Comparison of ENCODE assay signal across 10 cellular contexts in the genomic region with DNA sequence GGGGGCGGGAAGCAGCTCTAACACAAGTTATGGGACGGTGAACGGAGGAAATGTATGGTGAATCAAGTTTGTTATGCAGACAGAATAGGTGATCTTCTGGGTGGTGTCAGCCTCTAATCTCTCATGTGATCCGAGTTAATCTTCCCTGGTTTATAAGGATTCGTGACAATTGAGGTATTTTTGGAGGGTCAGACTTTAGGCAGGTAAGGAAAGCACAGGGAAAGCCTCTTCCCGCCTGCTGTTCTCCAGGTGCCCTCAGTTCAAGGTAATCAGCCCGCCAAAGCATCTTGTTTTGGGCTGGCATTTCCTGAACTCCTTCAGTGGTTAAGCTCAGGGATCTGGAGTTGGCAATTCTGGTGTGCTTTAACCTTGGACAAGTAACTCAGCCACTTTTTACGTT. TPM values are rescaled to one million over a fixed set of nuclear protein-coding genes. Genes with fewer than 3 reads are reported as not detected.
DNase-seq lines count a peak whose midpoint lies in the region; ATAC-seq, FAIRE-seq and TF ChIP-seq lines count a peak whose summit lies in the region.
"Had no signal": no experiment of that assay in that cellular context is flagged by ENCODE, and none has a peak within 500 bp of the region (broad histone marks: within the 10 kb centered on the region; RNA-seq: fewer than 3 reads in every experiment).

No MANE protein-coding gene starts in this region.

- H3K18ac ChIP-seq in H1 (ENCODE audit: extremely low read depth, low read length), result no peak overlapping the region
- no peak overlapping the region for H3K18ac ChIP-seq in neuronal stem cell (ENCODE audit: low read length)

- no peak overlapping the region for H2BK20ac ChIP-seq in H1 (ENCODE audit: low read length)

- no peak overlapping the region for H3K23ac ChIP-seq in H1 (ENCODE audit: insufficient read length)
- no peak overlapping the region for H3K23ac ChIP-seq in neuronal stem cell (ENCODE audit: low read depth, low read length, poor library complexity)

- H3K14ac ChIP-seq in H1 (ENCODE audit: insufficient read length) (no peak overlapping the region), neuronal stem cell (ENCODE audit: low read length) (no peak overlapping the region)

- no peak for TF ChIP-seq CTCF in LNCaP clone FGC (IDR thresholded peaks at IDR 0.05; ENCODE audit: control insufficient read depth, extremely low read depth, insufficient read depth)
- TF ChIP-seq CTCF in H1 (IDR thresholded peaks at IDR 0.05; ENCODE audit: control extremely low read depth in 1 of 3, insufficient read depth in 1 of 3, low read depth in 1 of 3, low read length in 3 of 3), result no peak

- H3K79me2 ChIP-seq in H1 (ENCODE audit: control insufficient read depth in 1 of 2, insufficient read depth in 2 of 2, low read length in 2 of 2), result peaks cover 28 to 69% of the 10 kb centered on the region in 2 experiments

- no peak overlapping the region for H2BK5ac ChIP-seq in H1 (ENCODE audit: low read depth, low read length)
- H2BK5ac ChIP-seq in neuronal stem cell (ENCODE audit: low read length), result no peak overlapping the region

- DNase-seq in LNCaP clone FGC (ENCODE audit: low read depth), result no peak
- no peak for DNase-seq in H1 (ENCODE audit: low read depth in 1 of 2, low spot score in 2 of 2)
- no peak for DNase-seq in neuronal stem cell (ENCODE audit: low spot score)
- DNase-seq in D341Med (ENCODE audit: low spot score), result no peak
- DNase-seq in KG1 (lab: John Stamatoyannopoulos, UW), result no peak
- DNase-seq in DMS 273 treated with DMSO at 0.1 percent for 48 hours (lab: John Stamatoyannopoulos, UW), result no peak
- DNase-seq: activated CD4-positive, alpha-beta T cell treated with anti-CD3 and anti-CD28 coated beads for 1 hour; GDM1 had no signal

- H4K20me1 ChIP-seq in BLaER1 (peaks cover 23% of the 10 kb centered on the region), H1 (replicated peaks in 1 of 2; ENCODE audit: control insufficient read depth in 1 of 2, insufficient read depth in 2 of 2, low read length in 2 of 2) (peaks cover 4 to 6% of the 10 kb centered on the region in 2 experiments)

- H2BK15ac ChIP-seq in H1 (ENCODE audit: low read length) (no peak overlapping the region), neuronal stem cell (ENCODE audit: low read length) (no peak overlapping the region)

- H3K4ac ChIP-seq in H1 (replicated peaks; ENCODE audit: insufficient read length, low read depth, low read length) (no peak overlapping the region), neuronal stem cell (ENCODE audit: low read length) (no peak overlapping the region)

- TF ChIP-seq RAD21 in H1 (IDR thresholded peaks at IDR 0.05 in 1 of 2, conservative IDR thresholded peaks at IDR 0.05 in 1 of 2; ENCODE audit: low read depth in 2 of 2, low read length in 2 of 2), result no peak

- H4K91ac ChIP-seq in H1 (replicated peaks; ENCODE audit: insufficient read length, low read length) (no peak overlapping the region), neuronal stem cell (ENCODE audit: low read depth, low read length, poor library complexity) (no peak overlapping the region)

- 77% methylated on average over 8 of the region's 8 CpGs; no CpG with 5 or more reads in 1 of the 2 experiments for WGBS in H1 (ENCODE audit: extremely low coverage in 1 of 2, insufficient coverage in 1 of 2, insufficient read length in 1 of 2, insufficient replicate concordance in 2 of 2, low coverage in 1 of 2, low lambda C conversion rate in 2 of 2, missing lambda C conversion rate in 1 of 2), 2 experiments
- no CpG with 5 or more reads among the region's 8 CpGs for WGBS in neuronal stem cell (ENCODE audit: extremely low coverage in 2 of 2, insufficient read length in 2 of 2, insufficient replicate concordance in 1 of 2), 2 donors

- H4K5ac ChIP-seq in H1 (ENCODE audit: insufficient read length, low read depth, low read length), result no peak overlapping the region

- H3K23me2 ChIP-seq in H1 (ENCODE audit: low read depth, low read length), result peaks cover 3% of the 10 kb centered on the region

- H3K9ac ChIP-seq in BLaER1, result peak overlapping the region; percentile 82; the same call in 1 of the 2 replicates
- H3K9ac ChIP-seq in H1 (replicated peaks in 1 of 4; ENCODE audit: extremely low read depth in 1 of 4, low read depth in 3 of 4, low read length in 3 of 4), result peak overlapping the region in 3 of 4 experiments; percentile 6 to 97 (median 57); a peak in 5 of 7 replicates
- no peak overlapping the region for H3K9ac ChIP-seq in neuronal stem cell (ENCODE audit: low read depth, low read length, poor library complexity)

- H2BK120ac ChIP-seq in H1 (replicated peaks; ENCODE audit: low read depth, low read length), result no peak overlapping the region
- no peak overlapping the region for H2BK120ac ChIP-seq in neuronal stem cell (ENCODE audit: low read depth, low read length)

- CTCF ChIA-PET in H1 (lab: Charles Lee; ENCODE audit: partially characterized antibody), result no interaction called here

- TF ChIP-seq POLR2A in H1 (IDR thresholded peaks at IDR 0.05; ENCODE audit: control extremely low read depth in 1 of 2, low read depth in 2 of 2, low read length in 2 of 2), result no peak

- H3K4me1 ChIP-seq in BLaER1 (peaks cover 39% of the 10 kb centered on the region), H1 (replicated peaks in 1 of 4; ENCODE audit: control insufficient read depth in 3 of 4, insufficient read depth in 4 of 4, low read length in 3 of 4) (peaks cover 3 to 7% (median 4%) of the 10 kb centered on the region in 4 experiments; a peak in 5 of 7 replicates), neuronal stem cell (ENCODE audit: control insufficient read depth in 2 of 2, insufficient read depth in 1 of 2, low read depth in 1 of 2, low read length in 2 of 2) (peaks cover 5 to 11% of the 10 kb centered on the region in 2 donors)

- H4K8ac ChIP-seq in H1 (ENCODE audit: extremely low read depth, insufficient read depth, low read length) (no peak overlapping the region), neuronal stem cell (ENCODE audit: low read depth, low read length) (no peak overlapping the region)

- H3K4me3 ChIP-seq in BLaER1, result peak overlapping the region; percentile 81
- peak overlapping the region; percentile 90 for H3K4me3 ChIP-seq in LNCaP clone FGC (ENCODE audit: low read depth, low read length)
- peak overlapping the region; percentile 88 to 99 (median 98) for H3K4me3 ChIP-seq in H1 (ENCODE audit: extremely low read depth in 1 of 4, insufficient read depth in 2 of 4, low read depth in 3 of 4, low read length in 4 of 4)
- peak overlapping the region; percentile 34 to 99 for H3K4me3 ChIP-seq in neuronal stem cell (ENCODE audit: low read length in 2 of 2)

- POLR2A ChIA-PET in H1 (lab: Charles Lee; ENCODE audit: partially characterized antibody), result interaction anchor here (1.4 to 3.1 kb wide), 3 partner anchors 18 to 34 kb away, joined by 3 to 10 read pairs (median 4); a partner anchor contains a TSS

- H2AFZ ChIP-seq in H1 (ENCODE audit: low read length), result no peak overlapping the region
- H2AFZ ChIP-seq in neuronal stem cell (ENCODE audit: low read length), result no peak overlapping the region

- TF ChIP-seq EP300 in H1 (IDR thresholded peaks at IDR 0.05; ENCODE audit: borderline replicate concordance in 1 of 2, low read depth in 2 of 2, low read length in 2 of 2), result no peak

- H3K4me2 ChIP-seq in BLaER1 (peak overlapping the region; percentile 78), H1 (ENCODE audit: insufficient read depth in 1 of 2, low read depth in 2 of 2, low read length in 2 of 2) (peak overlapping the region; percentile 97), neuronal stem cell (ENCODE audit: insufficient read depth, low read length, poor library complexity, severe bottlenecking) (peak overlapping the region; percentile 45)

- H3K9me3 ChIP-seq in BLaER1 (no peaks in the 10 kb centered on the region), H1 (ENCODE audit: insufficient read depth in 2 of 2, low read depth in 1 of 2, low read length in 1 of 2) (no peaks in the 10 kb centered on the region), neuronal stem cell (replicated peaks in 1 of 2; ENCODE audit: control insufficient read depth in 2 of 2, insufficient read depth in 1 of 2, low read depth in 1 of 2, low read length in 2 of 2) (no peaks in the 10 kb centered on the region)

- H2BK12ac ChIP-seq in H1 (ENCODE audit: low read depth, low read length) (no peak overlapping the region), neuronal stem cell (ENCODE audit: low read length) (no peak overlapping the region)

- FAIRE-seq in H1 (lab: Jason Lieb, UNC), result no peak

- H3K36me3 ChIP-seq in BLaER1 (peaks cover 56% of the 10 kb centered on the region), H1 (ENCODE audit: control insufficient read depth in 2 of 4, insufficient read depth in 4 of 4, low read length in 3 of 4) (peaks cover 25 to 50% (median 46%) of the 10 kb centered on the region in 4 experiments), neuronal stem cell (replicated peaks in 1 of 2; ENCODE audit: control insufficient read depth in 2 of 2, insufficient read depth in 2 of 2, low read length in 2 of 2) (peaks cover 34 to 73% of the 10 kb centered on the region in 2 donors)

- no peak overlapping the region for H3K27ac ChIP-seq in BLaER1
- no peak overlapping the region for H3K27ac ChIP-seq in H1 (ENCODE audit: low read depth, low read length)
- H3K27ac ChIP-seq in neuronal stem cell (replicated peaks; ENCODE audit: low read length), result no peak overlapping the region

- H2AK5ac ChIP-seq in H1 (ENCODE audit: low read depth, low read length) (no peak overlapping the region), neuronal stem cell (ENCODE audit: low read depth, low read length) (no peak overlapping the region)

- ATAC-seq in GM21447 (IDR thresholded peaks at IDR 0.05; ENCODE audit: unreplicated experiment), result no peak

- no peak overlapping the region for H3K56ac ChIP-seq in H1 (replicated peaks; ENCODE audit: insufficient read length, low read depth, low read length)

- H3K27me3 ChIP-seq in BLaER1, result no peaks in the 10 kb centered on the region
- no peaks in the 10 kb centered on the region for H3K27me3 ChIP-seq in H1 (replicated peaks in 1 of 4; ENCODE audit: control insufficient read depth in 3 of 4, extremely low read depth in 1 of 4, insufficient read depth in 3 of 4, low read length in 3 of 4)
- no peaks in the 10 kb centered on the region for H3K27me3 ChIP-seq in neuronal stem cell (ENCODE audit: control insufficient read depth in 3 of 3, insufficient read depth in 3 of 3, low read depth in 1 of 3, low read length in 3 of 3)

- peaks cover 10% of the 10 kb centered on the region for H3K79me1 ChIP-seq in H1 (ENCODE audit: low read depth, low read length)
- H3K79me1 ChIP-seq in neuronal stem cell (ENCODE audit: low read depth, low read length), result peaks cover 9% of the 10 kb centered on the region

RNA-seq across cellular contexts. Expression of a gene that starts 1.2 kb away (rescaled TPM):
- total RNA-seq in H1 (2021; fragmentation: NEBNext Ultra II Directional; extraction: Animal tissue kit (Norgen Biotek cat#: 25700)), result 56.4 and 59.4 TPM in 2 replicates
- polyA plus RNA-seq in H1 (2011; rRNA removed), result 78.8 and 83.5 TPM in 2 replicates
- 65.3 TPM for polyA plus RNA-seq in H1 (2011; cell fraction: cytosol; rRNA removed)
- polyA plus RNA-seq in H1 (2011; cell fraction: nucleus; rRNA removed), result 62.6 TPM
- polyA plus RNA-seq in H1 (2012, experiment 1 of 2), result 47.0 to 68.1 TPM (median 61.5 TPM) in 4 replicates
- polyA plus RNA-seq in H1 (2012, experiment 2 of 2), result 10.2 TPM
- polyA plus RNA-seq in H1 (2013, experiment 1 of 2), result 36.8 TPM
- 34.7 TPM for polyA plus RNA-seq in H1 (2013, experiment 2 of 2)
- polyA minus RNA-seq in H1 (2011; rRNA and poly(A)+ RNA removed), result 191 and 211 TPM in 2 replicates
- polyA minus RNA-seq in H1 (2011; cell fraction: cytosol; rRNA and poly(A)+ RNA removed), result 55.7 TPM
- polyA minus RNA-seq in H1 (2011; cell fraction: nucleus; rRNA and poly(A)+ RNA removed), result 60.1 TPM
- polyA plus RNA-seq in neuronal stem cell (2013, experiment 1 of 2), result 28.7 TPM
- polyA plus RNA-seq in neuronal stem cell (2013, experiment 2 of 2), result 29.5 TPM

RNA-seq across cellular contexts. Expression of a gene that starts 1.6 kb away (rescaled TPM):
- total RNA-seq in H1 (2021; fragmentation: NEBNext Ultra II Directional; extraction: Animal tissue kit (Norgen Biotek cat#: 25700)), result 84.8 and 90.8 TPM in 2 replicates
- 37.5 and 45.8 TPM in 2 replicates for polyA plus RNA-seq in H1 (2011; rRNA removed)
- 58.8 TPM for polyA plus RNA-seq in H1 (2011; cell fraction: cytosol; rRNA removed)
- 25.7 TPM for polyA plus RNA-seq in H1 (2011; cell fraction: nucleus; rRNA removed)
- 50.7 to 74.2 TPM (median 56.9 TPM) in 4 replicates for polyA plus RNA-seq in H1 (2012, experiment 1 of 2)
- 17.7 TPM for polyA plus RNA-seq in H1 (2012, experiment 2 of 2)
- polyA plus RNA-seq in H1 (2013, experiment 1 of 2), result 69.7 TPM
- 71.0 TPM for polyA plus RNA-seq in H1 (2013, experiment 2 of 2)
- 50.4 and 52.9 TPM in 2 replicates for polyA minus RNA-seq in H1 (2011; rRNA and poly(A)+ RNA removed)
- 36.8 TPM for polyA minus RNA-seq in H1 (2011; cell fraction: cytosol; rRNA and poly(A)+ RNA removed)
- 25.2 TPM for polyA minus RNA-seq in H1 (2011; cell fraction: nucleus; rRNA and poly(A)+ RNA removed)
- 113 TPM for polyA plus RNA-seq in neuronal stem cell (2013, experiment 1 of 2)
- 109 TPM for polyA plus RNA-seq in neuronal stem cell (2013, experiment 2 of 2)

RNA-seq across cellular contexts. Expression of a gene that starts 18.4 kb away (rescaled TPM):
- total RNA-seq in H1 (2021; fragmentation: NEBNext Ultra II Directional; extraction: Animal tissue kit (Norgen Biotek cat#: 25700)), result not detected in 2 replicates
- not detected in 2 replicates for polyA plus RNA-seq in H1 (2011; rRNA removed)
- polyA plus RNA-seq in H1 (2011; cell fraction: cytosol; rRNA removed), result not detected
- polyA plus RNA-seq in H1 (2011; cell fraction: nucleus; rRNA removed), result not detected
- not detected in 4 replicates for polyA plus RNA-seq in H1 (2012, experiment 1 of 2)
- polyA plus RNA-seq in H1 (2012, experiment 2 of 2), result not detected
- polyA plus RNA-seq in H1 (2013, experiment 1 of 2), result 0.04 TPM
- polyA plus RNA-seq in H1 (2013, experiment 2 of 2), result 0.02 TPM
- polyA minus RNA-seq in H1 (2011; rRNA and poly(A)+ RNA removed), result not detected in 2 replicates
- polyA minus RNA-seq in H1 (2011; cell fraction: cytosol; rRNA and poly(A)+ RNA removed), result not detected
- not detected for polyA minus RNA-seq in H1 (2011; cell fraction: nucleus; rRNA and poly(A)+ RNA removed)
- polyA plus RNA-seq in neuronal stem cell (2013, experiment 1 of 2), result 0.22 TPM
- 0.28 TPM for polyA plus RNA-seq in neuronal stem cell (2013, experiment 2 of 2)

RNA-seq across cellular contexts. Expression of a gene that starts 34.9 kb away (rescaled TPM):
- total RNA-seq in H1 (2021; fragmentation: NEBNext Ultra II Directional; extraction: Animal tissue kit (Norgen Biotek cat#: 25700)), result 15.0 and 15.1 TPM in 2 replicates
- 7.5 and 9.4 TPM in 2 replicates for polyA plus RNA-seq in H1 (2011; rRNA removed)
- polyA plus RNA-seq in H1 (2011; cell fraction: cytosol; rRNA removed), result 10.8 TPM
- polyA plus RNA-seq in H1 (2011; cell fraction: nucleus; rRNA removed), result 9.0 TPM
- polyA plus RNA-seq in H1 (2012, experiment 1 of 2), result 10.0 to 13.5 TPM (median 11.2 TPM) in 4 replicates
- 4.4 TPM for polyA plus RNA-seq in H1 (2012, experiment 2 of 2)
- polyA plus RNA-seq in H1 (2013, experiment 1 of 2), result 23.0 TPM
- polyA plus RNA-seq in H1 (2013, experiment 2 of 2), result 25.0 TPM
- polyA minus RNA-seq in H1 (2011; rRNA and poly(A)+ RNA removed), result 8.2 and 10.5 TPM in 2 replicates
- polyA minus RNA-seq in H1 (2011; cell fraction: cytosol; rRNA and poly(A)+ RNA removed), result 7.8 TPM
- polyA minus RNA-seq in H1 (2011; cell fraction: nucleus; rRNA and poly(A)+ RNA removed), result 10.8 TPM
- 32.5 TPM for polyA plus RNA-seq in neuronal stem cell (2013, experiment 1 of 2)
- polyA plus RNA-seq in neuronal stem cell (2013, experiment 2 of 2), result 32.4 TPM

Comparison
In these comparisons a context has a peak if more than half of its experiments do, and no peak if none do; other contexts are left out.
1. H3K4me2 ChIP-seq: peak in every context shown above with its lines; median percentile 97 in H1; 78 in BLaER1; 45 in neuronal stem cell.